In the genomic region with DNA sequence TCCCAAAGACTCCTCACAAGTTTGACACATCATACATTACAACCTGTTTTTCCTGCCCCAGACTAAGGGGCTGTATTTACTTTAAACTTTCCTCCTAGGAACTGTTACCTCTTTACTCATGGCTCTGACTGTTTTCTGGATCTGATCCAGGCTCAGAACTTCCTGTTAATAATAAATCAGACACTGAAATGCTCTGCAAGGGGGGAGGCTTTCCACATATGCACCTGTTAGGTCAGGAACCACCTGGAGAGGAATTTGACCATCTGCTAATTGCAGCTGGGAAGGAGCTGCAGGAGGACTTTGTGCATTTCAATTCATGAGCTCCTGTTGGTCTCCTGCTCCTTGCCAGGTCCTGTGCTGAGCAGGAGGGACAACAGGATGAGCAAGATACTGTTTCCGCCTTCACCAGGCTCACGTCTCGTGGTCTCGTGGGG, we compare ENCODE assay signal across 18 cellular contexts.
A peak's percentile ranks its signal among the peaks of the same experiment; 100 is the strongest.
DNase-seq lines count a peak whose midpoint lies in the region; ATAC-seq, FAIRE-seq and TF ChIP-seq lines count a peak whose summit lies in the region.
"Had no signal": no experiment of that assay in that cellular context is flagged by ENCODE, and none has a peak within 500 bp of the region (broad histone marks: within the 10 kb centered on the region; RNA-seq: fewer than 3 reads in every experiment).

No MANE protein-coding gene starts in this region.

- no peaks in the 10 kb centered on the region for H3K4me1 Mint-ChIP-seq in MCF 10A (ENCODE audit: insufficient read depth, unreplicated experiment)
- H3K4me1 Mint-ChIP-seq: activated CD4-positive, alpha-beta T cell treated with anti-CD3 and anti-CD28 coated beads, Interleukin-2, amount 10 ng/mL, durations not matched to agents 24 days and 14 days; immature natural killer cell; T-helper 17 cell had no signal

- H3K36me3 ChIP-seq in breast epithelium (no peaks in the 10 kb centered on the region), RWPE2 (ENCODE audit: low read depth) (no peaks in the 10 kb centered on the region)
- H3K36me3 ChIP-seq: upper lobe of right lung had no signal

- no peaks in the 10 kb centered on the region for H3K27me3 Mint-ChIP-seq in MCF 10A (ENCODE audit: insufficient read depth, unreplicated experiment)
- H3K27me3 Mint-ChIP-seq: activated CD4-positive, alpha-beta T cell treated with anti-CD3 and anti-CD28 coated beads, Interleukin-2, amount 10 ng/mL, durations not matched to agents 24 days and 14 days; T-helper 17 cell had no signal

- TF ChIP-seq CTCF in MCF 10A (IDR thresholded peaks at IDR 0.05; ENCODE audit: unreplicated experiment) (no peak), breast epithelium (IDR thresholded peaks at IDR 0.05) (no peak), RWPE2 (IDR thresholded peaks at IDR 0.05; ENCODE audit: poor library complexity, severe bottlenecking) (no peak), fibroblast of mammary gland (conservative IDR thresholded peaks at IDR 0.05; ENCODE audit: control insufficient read depth, insufficient read depth, low read depth, low read length) (no peak)

- H3K4me1 ChIP-seq in breast epithelium (no peaks in the 10 kb centered on the region), RWPE2 (ENCODE audit: insufficient read depth, poor library complexity, severe bottlenecking) (peaks cover 24% of the 10 kb centered on the region)
- H3K4me1 ChIP-seq: upper lobe of right lung had no signal

- TF ChIP-seq POLR2A in breast epithelium (IDR thresholded peaks at IDR 0.05) = no peak

- H3K36me3 Mint-ChIP-seq in MCF 10A (ENCODE audit: insufficient read depth, unreplicated experiment) = no peaks in the 10 kb centered on the region
- H3K36me3 Mint-ChIP-seq: immature natural killer cell had no signal

- no TSS peak for BruUV-seq in MCF 10A (replicated peaks; lab: Mats Ljungman, UMichigan)

- peak; percentile 11 for DNase-seq in MCF 10A (ENCODE audit: unreplicated experiment)
- DNase-seq in breast epithelium (ENCODE audit: low spot score in 2 of 2) = no peak
- no peak for DNase-seq in RWPE2 (ENCODE audit: low spot score)
- peak; percentile 2 for DNase-seq in fibroblast of mammary gland (ENCODE audit: low read depth)
- DNase-seq in middle frontal gyrus (ENCODE audit: extremely low spot score, low spot score) = no peak
- DNase-seq in frontal cortex (ENCODE audit: low spot score in 2 of 2) = no peak
- DNase-seq: activated CD4-positive, alpha-beta T cell treated with anti-CD3 and anti-CD28 coated beads, Interleukin-2, amount 10 ng/mL, durations not matched to agents 24 days and 14 days; activated T-cell treated with anti-CD3 and anti-CD28 coated beads, Interleukin-2, amount 50 U/mL, for 72 hours; DND-41; foreskin melanocyte; immature natural killer cell; mucosa of descending colon; NCI-H2107; T-helper 17 cell; upper lobe of right lung had no signal

- H3K27ac Mint-ChIP-seq in MCF 10A (ENCODE audit: low read depth, unreplicated experiment) = no peak overlapping the region
- H3K27ac Mint-ChIP-seq: activated CD4-positive, alpha-beta T cell treated with anti-CD3 and anti-CD28 coated beads, Interleukin-2, amount 10 ng/mL, durations not matched to agents 24 days and 14 days; activated T-cell treated with anti-CD3 and anti-CD28 coated beads, Interleukin-2, amount 50 U/mL, for 72 hours; immature natural killer cell; T-helper 17 cell had no signal

- H3K27me3 ChIP-seq in breast epithelium (no peaks in the 10 kb centered on the region), RWPE2 (ENCODE audit: insufficient read depth, poor library complexity, severe bottlenecking) (no peaks in the 10 kb centered on the region)
- H3K27me3 ChIP-seq: upper lobe of right lung had no signal

- CTCF ChIA-PET in MCF 10A (lab: Yijun Ruan, JAX) = interaction anchor here (0.6 to 1.2 kb wide), 4 partner anchors 35 to 1727 kb away, joined by 3 to 4 read pairs (median 3); no protein-coding TSS in a partner anchor

- ATAC-seq in RWPE2 (ENCODE audit: low read depth) (peak; percentile 79), HG03175 (IDR thresholded peaks at IDR 0.05; ENCODE audit: unreplicated experiment) (no peak), GM19035 (IDR thresholded peaks at IDR 0.05; ENCODE audit: unreplicated experiment) (no peak)
- ATAC-seq: activated T-cell treated with anti-CD3 and anti-CD28 coated beads, Interleukin-2, amount 50 U/mL, for 72 hours; mucosa of descending colon; Panc1; T-helper 17 cell; upper lobe of right lung had no signal

- FAIRE-seq in frontal cortex (lab: Jason Lieb, UNC) = no peak

- peaks cover 14% of the 10 kb centered on the region for H3K9me3 Mint-ChIP-seq in MCF 10A (ENCODE audit: unreplicated experiment)
- H3K9me3 Mint-ChIP-seq: activated CD4-positive, alpha-beta T cell treated with anti-CD3 and anti-CD28 coated beads, Interleukin-2, amount 10 ng/mL, durations not matched to agents 24 days and 14 days; activated T-cell treated with anti-CD3 and anti-CD28 coated beads, Interleukin-2, amount 50 U/mL, for 72 hours had no signal

- no peak overlapping the region for H3K27ac ChIP-seq in breast epithelium
- peak overlapping the region; percentile 69 for H3K27ac ChIP-seq in RWPE2 (ENCODE audit: poor library complexity, severe bottlenecking)
- H3K27ac ChIP-seq: upper lobe of right lung had no signal

- H3K4me3 Mint-ChIP-seq in MCF 10A (ENCODE audit: unreplicated experiment) = no peak overlapping the region
- H3K4me3 Mint-ChIP-seq: activated CD4-positive, alpha-beta T cell treated with anti-CD3 and anti-CD28 coated beads, Interleukin-2, amount 10 ng/mL, durations not matched to agents 24 days and 14 days; activated T-cell treated with anti-CD3 and anti-CD28 coated beads, Interleukin-2, amount 50 U/mL, for 72 hours; immature natural killer cell; T-helper 17 cell had no signal

- intact Hi-C loops in MCF 10A (cut with micrococcal nuclease) (no loop called here), breast epithelium (cut with DNase I; ENCODE audit: low total_unique reads) (no loop called here)

- H3K9me3 ChIP-seq in breast epithelium = no peaks in the 10 kb centered on the region
- H3K9me3 ChIP-seq in RWPE2 (ENCODE audit: severe bottlenecking) = no peaks in the 10 kb centered on the region
- H3K9me3 ChIP-seq: mucosa of descending colon, upper lobe of right lung had no signal

- H3K4me3 ChIP-seq in breast epithelium = no peak overlapping the region
- H3K4me3 ChIP-seq in RWPE2 (ENCODE audit: severe bottlenecking) = no peak overlapping the region
- H3K4me3 ChIP-seq in fibroblast of mammary gland (ENCODE audit: control insufficient read depth, low read depth, low read length) = no peak overlapping the region
- H3K4me3 ChIP-seq: mucosa of descending colon, upper lobe of right lung had no signal

- POLR2A ChIA-PET in MCF 10A (lab: Yijun Ruan, JAX) = no interaction called here

Comparison
In these comparisons a context has a peak if more than half of its experiments do, and no peak if none do; other contexts are left out.
1. DNase-seq: peak in MCF 10A (single experiment) and fibroblast of mammary gland (single experiment); none in breast epithelium (0 of 2), RWPE2 (single experiment), middle frontal gyrus (single experiment) and frontal cortex (0 of 2).